ENCODE assay signal across 8 cellular contexts in genomic region chr3:192916455-192917257, GRCh38. TPM values are rescaled to one million over a fixed set of nuclear protein-coding genes. Genes with fewer than 3 reads are reported as not detected.
A peak's percentile ranks its signal among the peaks of the same experiment; 100 is the strongest.
DNase-seq lines count a peak whose midpoint lies in the region; ATAC-seq and TF ChIP-seq lines count a peak whose summit lies in the region.

No MANE protein-coding gene starts in this region.

- H3K4me1 ChIP-seq in mucosa of rectum (ENCODE audit: control insufficient read depth in 2 of 2, insufficient read depth in 2 of 2, low read length in 2 of 2) = peaks cover 0 to 7% of the 10 kb centered on the region in 2 donors
- H3K4me1 ChIP-seq in upper lobe of left lung = peaks cover 0 to 29% (median 10%) of the 10 kb centered on the region in 4 donors

- no peaks in the 10 kb centered on the region for H3K9me3 Mint-ChIP-seq in activated T-cell treated with anti-CD3 and anti-CD28 coated beads, Interleukin-2, amount 50 U/mL, for 72 hours

- CTCF ChIA-PET in GM10248 (lab: Yijun Ruan, JAX) = interaction anchor here (1.1 to 8.1 kb wide), 15 partner anchors 10 to 351 kb away, joined by 3 to 95 read pairs (median 6); no protein-coding TSS in a partner anchor

- H3K27me3 ChIP-seq in mucosa of rectum (ENCODE audit: control insufficient read depth in 2 of 2, insufficient read depth in 2 of 2, low read length in 2 of 2) = no peaks in the 10 kb centered on the region
- no peaks in the 10 kb centered on the region for H3K27me3 ChIP-seq in upper lobe of left lung

- POLR2A ChIA-PET in GM10248 (lab: Yijun Ruan, JAX) = interaction anchor here (1.0 to 1.3 kb wide), 2 partner anchors 11 to 95 kb away, joined by 3 to 9 read pairs; no protein-coding TSS in a partner anchor

- H3K36me3 ChIP-seq in mucosa of rectum (ENCODE audit: control insufficient read depth in 2 of 2, insufficient read depth in 2 of 2, low read length in 2 of 2) = no peaks in the 10 kb centered on the region
- H3K36me3 ChIP-seq in upper lobe of left lung = no peaks in the 10 kb centered on the region

- WGBS in upper lobe of left lung, 2 donors = 4 to 12% methylated on average over 7 to 50 of the region's 57 CpGs

- H3K9ac ChIP-seq in mucosa of rectum (ENCODE audit: low read depth in 1 of 2, low read length in 2 of 2) = peak overlapping the region; percentile 75 to 77

- peak overlapping the region; percentile 98 for H3K27ac Mint-ChIP-seq in activated T-cell treated with anti-CD3 and anti-CD28 coated beads, Interleukin-2, amount 50 U/mL, for 72 hours

- H3K9me3 ChIP-seq in mucosa of rectum (ENCODE audit: control insufficient read depth in 2 of 2, low read length in 2 of 2) (no peaks in the 10 kb centered on the region), upper lobe of left lung (no peaks in the 10 kb centered on the region)

- H3K4me3 ChIP-seq in HFF-Myc (replicated peaks; ENCODE audit: low read depth, low read length) (peak overlapping the region; percentile 93), fibroblast of mammary gland (ENCODE audit: control insufficient read depth, low read depth, low read length) (peak overlapping the region; percentile 90), mucosa of rectum (ENCODE audit: low read length in 2 of 2) (peak overlapping the region; percentile 72 to 92), upper lobe of left lung (peak overlapping the region; percentile 47 to 73 (median 68))

- H3K4me1 Mint-ChIP-seq in activated T-cell treated with anti-CD3 and anti-CD28 coated beads, Interleukin-2, amount 50 U/mL, for 72 hours (ENCODE audit: low read depth) = peaks cover 28% of the 10 kb centered on the region

- no peak for TF ChIP-seq EP300 in upper lobe of left lung (IDR thresholded peaks at IDR 0.05)

- TF ChIP-seq POLR2A in upper lobe of left lung (IDR thresholded peaks at IDR 0.05) = peak in 1 of 4 donors; percentile 29
- no peak for TF ChIP-seq POLR2A in erythroblast (IDR thresholded peaks at IDR 0.05; ENCODE audit: low read length)

- peak; percentile 29 for ATAC-seq in activated T-cell treated with anti-CD3 and anti-CD28 coated beads, Interleukin-2, amount 50 U/mL, for 72 hours (replicated peaks in 1 of 2)
- peak; percentile 67 to 72 for ATAC-seq in upper lobe of left lung (ENCODE audit: low FRiP score in 2 of 2)

- DNase-seq in GM10248 (ENCODE audit: extremely low spot score) = peak; percentile 52
- DNase-seq in HFF-Myc (ENCODE audit: extremely low read depth, low read depth) = no peak
- DNase-seq in NCI-H2196 treated with DMSO at 0.1 percent for 48 hours (lab: John Stamatoyannopoulos, UW; ENCODE audit: unreplicated experiment) = peak; percentile 73
- DNase-seq in activated T-cell treated with anti-CD3 and anti-CD28 coated beads, Interleukin-2, amount 50 U/mL, for 72 hours = peak; percentile 45 to 56
- peak; percentile 70 for DNase-seq in fibroblast of mammary gland (ENCODE audit: low read depth)
- peak; percentile 63 to 92 for DNase-seq in upper lobe of left lung
- DNase-seq in erythroblast (lab: John Stamatoyannopoulos, UW) = no peak

- H3K27ac ChIP-seq in mucosa of rectum (ENCODE audit: low read depth in 2 of 2, low read length in 2 of 2) = peak overlapping the region; percentile 65 to 77
- peak overlapping the region; percentile 77 to 88 (median 86) for H3K27ac ChIP-seq in upper lobe of left lung

- H3K27me3 Mint-ChIP-seq in activated T-cell treated with anti-CD3 and anti-CD28 coated beads, Interleukin-2, amount 50 U/mL, for 72 hours (ENCODE audit: low read depth) = peaks cover 75% of the 10 kb centered on the region

- peaks cover 6 to 9% of the 10 kb centered on the region in 2 donors for H3K36me3 Mint-ChIP-seq in activated T-cell treated with anti-CD3 and anti-CD28 coated beads, Interleukin-2, amount 50 U/mL, for 72 hours (ENCODE audit: insufficient read depth in 2 of 2)

- peak; percentile 8 for TF ChIP-seq CTCF in GM10248 (IDR thresholded peaks at IDR 0.05; ENCODE audit: control extremely low read depth, extremely low read depth, low read depth, missing control alignments)
- TF ChIP-seq CTCF in HFF-Myc (IDR thresholded peaks at IDR 0.05; ENCODE audit: low read depth, low read length, missing control alignments) = no peak
- TF ChIP-seq CTCF in fibroblast of mammary gland (conservative IDR thresholded peaks at IDR 0.05; ENCODE audit: control insufficient read depth, insufficient read depth, low read depth, low read length) = no peak
- TF ChIP-seq CTCF in upper lobe of left lung (IDR thresholded peaks at IDR 0.05) = peak in 1 of 6 experiments; percentile 23

- peak overlapping the region; percentile 99 for H3K4me3 Mint-ChIP-seq in activated T-cell treated with anti-CD3 and anti-CD28 coated beads, Interleukin-2, amount 50 U/mL, for 72 hours

RNA-seq across cellular contexts. Expression of gene MB21D2, which starts 1.0 kb away (rescaled TPM):
- 10 to 100 TPM; 10.5 to 26.9 TPM for total RNA-seq in activated T-cell treated with anti-CD3 and anti-CD28 coated beads, Interleukin-2, amount 50 U/mL, for 72 hours
- 1 to 10 TPM; 4.6 to 8.0 (median 5.3) TPM for total RNA-seq in upper lobe of left lung

Comparison
In these comparisons a context has a peak if more than half of its experiments do, and no peak if none do; other contexts are left out.
1. DNase-seq: peak in GM10248 (single experiment), NCI-H2196 treated with DMSO at 0.1 percent for 48 hours (single experiment), activated T-cell treated with anti-CD3 and anti-CD28 coated beads, Interleukin-2, amount 50 U/mL, for 72 hours (2 of 2), fibroblast of mammary gland (single experiment) and upper lobe of left lung (2 of 2); none in HFF-Myc (single experiment) and erythroblast (0 of 2).
2. Peak in every context shown above with its lines, with median percentiles within 50 percentile points of each other: H3K4me3 ChIP-seq.